Comparison of ENCODE assay signal across 17 cellular contexts in genomic region chr20:15849131-15849685, GRCh38.
A peak's percentile ranks its signal among the peaks of the same experiment; 100 is the strongest.
DNase-seq lines count a peak whose midpoint lies in the region; ATAC-seq and TF ChIP-seq lines count a peak whose summit lies in the region.
"Had no signal": no experiment of that assay in that cellular context is flagged by ENCODE, and none has a peak within 500 bp of the region (broad histone marks: within the 10 kb centered on the region; RNA-seq: fewer than 3 reads in every experiment).

No MANE protein-coding gene starts in this region.

- H3K36me3 ChIP-seq in GM23338 (ENCODE audit: insufficient read depth) (no peaks in the 10 kb centered on the region), testis (ENCODE audit: low read depth, missing control alignments) (no peaks in the 10 kb centered on the region)
- H3K36me3 ChIP-seq: BLaER1 had no signal

- ATAC-seq in GM23338, result no peak
- no peak for ATAC-seq in activated B cell treated with CpG ODN at 0.5 μM for 24 hours (ENCODE audit: low read depth)
- no peak for ATAC-seq in GM19035 (IDR thresholded peaks at IDR 0.05; ENCODE audit: unreplicated experiment)
- ATAC-seq: GM12878, HCT116 had no signal

- H3K9me3 ChIP-seq in testis, result no peaks in the 10 kb centered on the region

- no peaks in the 10 kb centered on the region for H3F3A ChIP-seq in GM23338 (replicated peaks; ENCODE audit: low read depth)

- intact Hi-C loops in activated B cell treated with CpG ODN at 0.5 μM for 24 hours (cut with micrococcal nuclease) (no loop called here), testis (cut with DNase I; ENCODE audit: low total_unique reads) (no loop called here)

- H3K27me3 Mint-ChIP-seq in GM23338 (ENCODE audit: insufficient read depth, low read depth, poor library complexity) (no peaks in the 10 kb centered on the region), activated B cell treated with CpG ODN at 0.5 μM for 24 hours (no peaks in the 10 kb centered on the region), glutamatergic neuron (ENCODE audit: unreplicated experiment) (peaks cover 3% of the 10 kb centered on the region)
- H3K27me3 Mint-ChIP-seq: IgD-negative memory B cell had no signal

- H3K4me3 Mint-ChIP-seq in GM23338 (no peak overlapping the region), activated B cell treated with CpG ODN at 0.5 μM for 24 hours (no peak overlapping the region), glutamatergic neuron (ENCODE audit: unreplicated experiment) (no peak overlapping the region)
- H3K4me3 Mint-ChIP-seq: CD8-positive, alpha-beta memory T cell; IgD-negative memory B cell had no signal

- H3K4me1 Mint-ChIP-seq in GM23338, result peaks cover 12% of the 10 kb centered on the region
- H3K4me1 Mint-ChIP-seq in activated B cell treated with CpG ODN at 0.5 μM for 24 hours, result peaks cover 27% of the 10 kb centered on the region
- H3K4me1 Mint-ChIP-seq in glutamatergic neuron (ENCODE audit: low read depth, unreplicated experiment), result peaks cover 42% of the 10 kb centered on the region
- H3K4me1 Mint-ChIP-seq: CD8-positive, alpha-beta memory T cell had no signal

- H3K4me2 ChIP-seq in GM23338, result peak overlapping the region; percentile 6; the same call in 1 of the 2 replicates
- H3K4me2 ChIP-seq: BLaER1 had no signal

- H3K4me3 ChIP-seq in GM23338, result no peak overlapping the region
- H3K4me3 ChIP-seq in testis, result no peak overlapping the region
- H3K4me3 ChIP-seq: BLaER1, GM12878 had no signal

- peak overlapping the region; percentile 81 for H2AFZ ChIP-seq in GM23338

- no peak for TF ChIP-seq POLR2A in testis (IDR thresholded peaks at IDR 0.05)

- H3K27ac ChIP-seq in GM23338 (ENCODE audit: low read depth) (no peak overlapping the region), testis (no peak overlapping the region)
- H3K27ac ChIP-seq: BLaER1 had no signal

- no peak overlapping the region for H3K27ac Mint-ChIP-seq in GM23338
- peak overlapping the region; percentile 15 for H3K27ac Mint-ChIP-seq in activated B cell treated with CpG ODN at 0.5 μM for 24 hours
- peak overlapping the region; percentile 1 for H3K27ac Mint-ChIP-seq in glutamatergic neuron (ENCODE audit: unreplicated experiment)
- H3K27ac Mint-ChIP-seq: CD8-positive, alpha-beta memory T cell; IgD-negative memory B cell had no signal

- peaks cover 7% of the 10 kb centered on the region for H3K4me1 ChIP-seq in GM23338 (ENCODE audit: insufficient read depth)
- no peaks in the 10 kb centered on the region for H3K4me1 ChIP-seq in testis
- H3K4me1 ChIP-seq: BLaER1 had no signal

- POLR2A ChIA-PET in activated B cell treated with CpG ODN at 0.5 μM for 24 hours (lab: Charles Lee), result no interaction called here

- H3K9me3 Mint-ChIP-seq in GM23338, result no peaks in the 10 kb centered on the region; the same call in 2 of the 3 replicates
- no peaks in the 10 kb centered on the region for H3K9me3 Mint-ChIP-seq in activated B cell treated with CpG ODN at 0.5 μM for 24 hours
- peaks cover 4% of the 10 kb centered on the region for H3K9me3 Mint-ChIP-seq in glutamatergic neuron (ENCODE audit: unreplicated experiment)

- H3K27me3 ChIP-seq in GM23338 (ENCODE audit: insufficient read depth) (no peaks in the 10 kb centered on the region), testis (no peaks in the 10 kb centered on the region)
- H3K27me3 ChIP-seq: BLaER1 had no signal

- H3K36me3 Mint-ChIP-seq in GM23338 (ENCODE audit: low read depth) (no peaks in the 10 kb centered on the region), activated B cell treated with CpG ODN at 0.5 μM for 24 hours (ENCODE audit: low read depth) (no peaks in the 10 kb centered on the region), glutamatergic neuron (ENCODE audit: unreplicated experiment) (no peaks in the 10 kb centered on the region)
- H3K36me3 Mint-ChIP-seq: CD8-positive, alpha-beta memory T cell; IgD-negative memory B cell had no signal

- H3K9me2 ChIP-seq in GM23338 (ENCODE audit: insufficient read depth), result peaks cover 14% of the 10 kb centered on the region; the same call in 1 of the 2 replicates

- WGBS in testis, 2 donors, result 75 to 81% methylated on average over 10 of the region's 10 CpGs

- no peaks in the 10 kb centered on the region for H4K20me1 ChIP-seq in GM23338 (replicated peaks; ENCODE audit: insufficient read depth)
- H4K20me1 ChIP-seq: BLaER1 had no signal

- TF ChIP-seq CTCF in GM23338 (conservative IDR thresholded peaks at IDR 0.05; ENCODE audit: low read depth in 2 of 2) (0 out of 4 replicates have a peak, but pooled peaks of 1 of the 2 experiments have one; percentile 4), activated B cell treated with CpG ODN at 0.5 μM for 24 hours (IDR thresholded peaks at IDR 0.05) (no peak), glutamatergic neuron (IDR thresholded peaks at IDR 0.05; ENCODE audit: partially characterized antibody, unreplicated experiment) (no peak), testis (IDR thresholded peaks at IDR 0.05) (no peak)

- CTCF ChIA-PET in activated B cell treated with CpG ODN at 0.5 μM for 24 hours (lab: Charles Lee), result interaction anchor here (1.3 kb wide), 1 partner anchor 78 kb away, joined by 3 read pairs; no protein-coding TSS in a partner anchor

- H3K79me2 ChIP-seq in GM23338 (replicated peaks; ENCODE audit: insufficient read depth), result no peaks in the 10 kb centered on the region

- DNase-seq in GM23338 (ENCODE audit: low spot score) (peak; percentile 13), activated B cell treated with CpG ODN at 0.5 μM for 24 hours (no peak), glutamatergic neuron (no peak), pons (ENCODE audit: low spot score) (peak; percentile 28), testis (no peak), SIG-M5 (lab: John Stamatoyannopoulos, UW) (no peak), EL (no peak)
- DNase-seq: AML-193; CD8-positive, alpha-beta memory T cell; DMS53; GOT3; KG1 had no signal

TF ChIP-seq in GM23338, 12 proteins besides CTCF, POLR2A, EP300 and RAD21 (continues in another document):
- TF ChIP-seq NANOG (IDR thresholded peaks at IDR 0.05; ENCODE audit: borderline replicate concordance) (no peak), EZH2phosphoT487 (IDR thresholded peaks at IDR 0.05; ENCODE audit: unreplicated experiment) (no peak), EZH2 (IDR thresholded peaks at IDR 0.05; ENCODE audit: low read depth, unreplicated experiment) (no peak), POLR2AphosphoS5 (IDR thresholded peaks at IDR 0.05; ENCODE audit: low read depth) (no peak), REST (IDR thresholded peaks at IDR 0.05; ENCODE audit: unreplicated experiment) (no peak), ZNF114 (CRISPR knock-in tag; IDR thresholded peaks at IDR 0.05) (no peak)

Comparison
In these comparisons a context has a peak if more than half of its experiments do, and no peak if none do; other contexts are left out.
1. DNase-seq: peak in GM23338 (single experiment) and pons (single experiment); none in activated B cell treated with CpG ODN at 0.5 μM for 24 hours (single experiment), glutamatergic neuron (single experiment), testis (single experiment), SIG-M5 (single experiment) and EL (single experiment).